In the genomic region with DNA sequence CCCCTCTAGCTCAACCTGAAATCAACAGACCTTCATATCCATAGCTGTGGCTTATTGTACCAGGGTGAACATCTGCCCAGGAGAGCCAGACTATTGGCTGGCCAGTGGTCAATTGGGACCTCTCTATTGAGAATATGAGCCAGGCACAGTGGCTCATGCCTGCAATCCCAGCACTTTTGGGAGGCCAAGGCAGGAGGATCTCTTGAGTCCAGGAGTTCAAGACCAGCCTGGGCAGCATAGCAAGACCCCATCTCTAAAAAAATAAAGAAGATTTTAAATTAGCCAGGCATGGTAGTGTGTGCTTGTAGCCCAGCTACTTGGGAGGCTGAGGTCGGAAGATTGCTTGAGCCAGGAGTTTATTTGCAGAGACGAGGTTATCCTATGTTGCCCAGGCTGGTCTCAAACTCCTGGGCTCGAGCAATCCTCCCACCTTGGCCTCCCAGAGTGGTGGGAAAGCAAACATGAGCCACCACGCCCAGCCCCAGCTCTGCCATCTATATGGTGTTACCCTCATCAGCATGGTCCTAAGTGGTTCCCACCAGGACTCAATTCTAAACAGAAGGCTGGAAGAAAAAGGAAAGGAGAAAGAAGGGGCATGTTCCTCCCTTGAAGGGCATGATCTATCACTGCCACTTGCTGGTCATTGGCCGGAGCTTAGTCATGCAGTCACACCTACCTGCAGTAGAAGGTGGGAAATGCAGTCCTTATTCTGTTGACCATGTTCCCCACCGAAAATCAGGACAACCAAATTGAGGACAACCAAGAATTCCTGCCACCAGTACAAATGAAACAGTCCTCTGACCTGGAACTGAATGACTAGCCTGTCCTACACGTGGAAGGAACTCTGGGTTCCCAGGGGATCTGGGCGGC, we compare ENCODE assay signal across 1 cellular context.
TF ChIP-seq lines count a peak whose summit lies in the region.

No MANE protein-coding gene starts in this region.

TF ChIP-seq in HepG2, 621 proteins besides CTCF, POLR2A, EP300 and RAD21 (continued from another document and continues in another):
- TF ChIP-seq, protein P1, sequence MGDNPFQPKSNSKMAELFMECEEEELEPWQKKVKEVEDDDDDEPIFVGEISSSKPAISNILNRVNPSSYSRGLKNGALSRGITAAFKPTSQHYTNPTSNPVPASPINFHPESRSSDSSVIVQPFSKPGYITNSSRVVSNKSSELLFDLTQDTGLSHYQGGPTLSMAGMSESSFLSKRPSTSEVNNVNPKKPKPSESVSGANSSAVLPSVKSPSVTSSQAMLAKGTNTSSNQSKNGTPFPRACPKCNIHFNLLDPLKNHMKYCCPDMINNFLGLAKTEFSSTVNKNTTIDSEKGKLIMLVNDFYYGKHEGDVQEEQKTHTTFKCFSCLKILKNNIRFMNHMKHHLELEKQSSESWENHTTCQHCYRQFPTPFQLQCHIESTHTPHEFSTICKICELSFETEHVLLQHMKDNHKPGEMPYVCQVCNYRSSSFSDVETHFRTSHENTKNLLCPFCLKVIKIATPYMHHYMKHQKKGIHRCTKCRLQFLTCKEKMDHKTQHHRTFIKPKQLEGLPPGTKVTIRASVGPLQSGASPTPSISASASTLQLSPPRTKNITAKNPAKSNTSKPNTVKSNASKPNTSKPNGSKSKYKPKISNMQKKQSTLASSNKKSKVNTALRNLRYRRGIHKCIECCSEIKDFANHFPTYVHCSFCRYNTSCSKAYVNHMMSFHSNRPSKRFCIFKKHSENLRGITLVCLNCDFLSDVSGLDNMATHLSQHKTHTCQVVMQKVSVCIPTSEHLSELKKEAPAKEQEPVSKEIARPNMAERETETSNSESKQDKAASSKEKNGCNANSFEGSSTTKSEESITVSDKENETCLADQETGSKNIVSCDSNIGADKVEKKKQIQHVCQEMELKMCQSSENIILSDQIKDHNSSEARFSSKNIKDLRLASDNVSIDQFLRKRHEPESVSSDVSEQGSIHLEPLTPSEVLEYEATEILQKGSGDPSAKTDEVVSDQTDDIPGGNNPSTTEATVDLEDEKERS (CRISPR knock-in tag; IDR thresholded peaks at IDR 0.05): no peak
- TF ChIP-seq PAF1 (CRISPR knock-in tag; IDR thresholded peaks at IDR 0.05) (no peak), TFDP1 (CRISPR knock-in tag; IDR thresholded peaks at IDR 0.05; ENCODE audit: borderline replicate concordance) (peak; percentile 28; the same call in 1 of the 2 replicates), ZNF121 (CRISPR knock-in tag; IDR thresholded peaks at IDR 0.05) (peak; percentile 88), HDAC1 (CRISPR knock-in tag; IDR thresholded peaks at IDR 0.05) (no peak), MXD4 (CRISPR knock-in tag; IDR thresholded peaks at IDR 0.05) (0 out of 2 replicates have a peak, but pooled peaks have one; percentile 20), NFYB (CRISPR knock-in tag; IDR thresholded peaks at IDR 0.05) (peak; percentile 54; the same call in 1 of the 2 replicates), ZNF441 (CRISPR knock-in tag; IDR thresholded peaks at IDR 0.05; ENCODE audit: borderline replicate concordance) (no peak), ZNF777 (CRISPR knock-in tag; IDR thresholded peaks at IDR 0.05) (no peak), ZNF790 (CRISPR knock-in tag; IDR thresholded peaks at IDR 0.05; ENCODE audit: borderline replicate concordance) (no peak), ZNF782 (CRISPR knock-in tag; IDR thresholded peaks at IDR 0.05; ENCODE audit: borderline replicate concordance) (0 out of 2 replicates have a peak, but pooled peaks have one; percentile 3), ZNF143 (CRISPR knock-in tag; IDR thresholded peaks at IDR 0.05) (no peak), ZSCAN30 (CRISPR knock-in tag; IDR thresholded peaks at IDR 0.05) (no peak), STAG1 (CRISPR knock-in tag; IDR thresholded peaks at IDR 0.05) (peak; percentile 11; the same call in 1 of the 2 replicates), NCOR1 (IDR thresholded peaks at IDR 0.05; ENCODE audit: borderline replicate concordance, low read length) (no peak), TAF1 (CRISPR knock-in tag; IDR thresholded peaks at IDR 0.05) (peak; percentile 13; the same call in 1 of the 2 replicates), ZNF598 (CRISPR knock-in tag; IDR thresholded peaks at IDR 0.05; ENCODE audit: borderline replicate concordance) (no peak), ZBTB34 (CRISPR knock-in tag; IDR thresholded peaks at IDR 0.05) (no peak), ZNF136 (CRISPR knock-in tag; IDR thresholded peaks at IDR 0.05; ENCODE audit: low read depth) (no peak), ZNF318 (CRISPR knock-in tag; IDR thresholded peaks at IDR 0.05) (no peak), ZNF446 (CRISPR knock-in tag; IDR thresholded peaks at IDR 0.05) (0 out of 2 replicates have a peak, but pooled peaks have one; percentile 9), BRCA1 (CRISPR knock-in tag; IDR thresholded peaks at IDR 0.05) (no peak), ADNP (CRISPR knock-in tag; IDR thresholded peaks at IDR 0.05) (peak; percentile 24; the same call in 1 of the 2 replicates), FOXJ3 (CRISPR knock-in tag; IDR thresholded peaks at IDR 0.05; ENCODE audit: borderline replicate concordance) (no peak), ZBTB1 (CRISPR knock-in tag; IDR thresholded peaks at IDR 0.05; ENCODE audit: borderline replicate concordance) (no peak), MBNL3 (CRISPR knock-in tag; conservative IDR thresholded peaks at IDR 0.05) (no peak)
- TF ChIP-seq, protein P2, sequence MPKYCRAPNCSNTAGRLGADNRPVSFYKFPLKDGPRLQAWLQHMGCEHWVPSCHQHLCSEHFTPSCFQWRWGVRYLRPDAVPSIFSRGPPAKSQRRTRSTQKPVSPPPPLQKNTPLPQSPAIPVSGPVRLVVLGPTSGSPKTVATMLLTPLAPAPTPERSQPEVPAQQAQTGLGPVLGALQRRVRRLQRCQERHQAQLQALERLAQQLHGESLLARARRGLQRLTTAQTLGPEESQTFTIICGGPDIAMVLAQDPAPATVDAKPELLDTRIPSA (CRISPR knock-in tag; IDR thresholded peaks at IDR 0.05; ENCODE audit: borderline replicate concordance): no peak
- TF ChIP-seq, protein P3, sequence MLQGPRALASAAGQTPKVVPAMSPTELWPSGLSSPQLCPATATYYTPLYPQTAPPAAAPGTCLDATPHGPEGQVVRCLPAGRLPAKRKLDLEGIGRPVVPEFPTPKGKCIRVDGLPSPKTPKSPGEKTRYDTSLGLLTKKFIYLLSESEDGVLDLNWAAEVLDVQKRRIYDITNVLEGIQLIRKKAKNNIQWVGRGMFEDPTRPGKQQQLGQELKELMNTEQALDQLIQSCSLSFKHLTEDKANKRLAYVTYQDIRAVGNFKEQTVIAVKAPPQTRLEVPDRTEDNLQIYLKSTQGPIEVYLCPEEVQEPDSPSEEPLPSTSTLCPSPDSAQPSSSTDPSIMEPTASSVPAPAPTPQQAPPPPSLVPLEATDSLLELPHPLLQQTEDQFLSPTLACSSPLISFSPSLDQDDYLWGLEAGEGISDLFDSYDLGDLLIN (CRISPR knock-in tag; IDR thresholded peaks at IDR 0.05; ENCODE audit: borderline replicate concordance): no peak
- TF ChIP-seq, protein P4, sequence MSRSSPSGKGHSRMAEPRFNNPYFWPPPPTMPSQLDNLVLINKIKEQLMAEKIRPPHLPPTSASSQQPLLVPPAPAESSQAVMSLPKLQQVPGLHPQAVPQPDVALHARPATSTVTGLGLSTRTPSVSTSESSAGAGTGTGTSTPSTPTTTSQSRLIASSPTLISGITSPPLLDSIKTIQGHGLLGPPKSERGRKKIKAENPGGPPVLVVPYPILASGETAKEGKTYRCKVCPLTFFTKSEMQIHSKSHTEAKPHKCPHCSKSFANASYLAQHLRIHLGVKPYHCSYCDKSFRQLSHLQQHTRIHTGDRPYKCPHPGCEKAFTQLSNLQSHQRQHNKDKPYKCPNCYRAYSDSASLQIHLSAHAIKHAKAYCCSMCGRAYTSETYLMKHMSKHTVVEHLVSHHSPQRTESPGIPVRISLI (CRISPR knock-in tag; IDR thresholded peaks at IDR 0.05; ENCODE audit: borderline replicate concordance): no peak
- TF ChIP-seq, protein P5, sequence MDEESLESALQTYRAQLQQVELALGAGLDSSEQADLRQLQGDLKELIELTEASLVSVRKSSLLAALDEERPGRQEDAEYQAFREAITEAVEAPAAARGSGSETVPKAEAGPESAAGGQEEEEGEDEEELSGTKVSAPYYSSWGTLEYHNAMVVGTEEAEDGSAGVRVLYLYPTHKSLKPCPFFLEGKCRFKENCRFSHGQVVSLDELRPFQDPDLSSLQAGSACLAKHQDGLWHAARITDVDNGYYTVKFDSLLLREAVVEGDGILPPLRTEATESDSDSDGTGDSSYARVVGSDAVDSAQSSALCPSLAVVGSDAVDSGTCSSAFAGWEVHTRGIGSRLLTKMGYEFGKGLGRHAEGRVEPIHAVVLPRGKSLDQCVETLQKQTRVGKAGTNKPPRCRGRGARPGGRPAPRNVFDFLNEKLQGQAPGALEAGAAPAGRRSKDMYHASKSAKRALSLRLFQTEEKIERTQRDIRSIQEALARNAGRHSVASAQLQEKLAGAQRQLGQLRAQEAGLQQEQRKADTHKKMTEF (CRISPR knock-in tag; IDR thresholded peaks at IDR 0.05): 0 out of 2 replicates have a peak, but pooled peaks have one; percentile 0
